In the genomic region with DNA sequence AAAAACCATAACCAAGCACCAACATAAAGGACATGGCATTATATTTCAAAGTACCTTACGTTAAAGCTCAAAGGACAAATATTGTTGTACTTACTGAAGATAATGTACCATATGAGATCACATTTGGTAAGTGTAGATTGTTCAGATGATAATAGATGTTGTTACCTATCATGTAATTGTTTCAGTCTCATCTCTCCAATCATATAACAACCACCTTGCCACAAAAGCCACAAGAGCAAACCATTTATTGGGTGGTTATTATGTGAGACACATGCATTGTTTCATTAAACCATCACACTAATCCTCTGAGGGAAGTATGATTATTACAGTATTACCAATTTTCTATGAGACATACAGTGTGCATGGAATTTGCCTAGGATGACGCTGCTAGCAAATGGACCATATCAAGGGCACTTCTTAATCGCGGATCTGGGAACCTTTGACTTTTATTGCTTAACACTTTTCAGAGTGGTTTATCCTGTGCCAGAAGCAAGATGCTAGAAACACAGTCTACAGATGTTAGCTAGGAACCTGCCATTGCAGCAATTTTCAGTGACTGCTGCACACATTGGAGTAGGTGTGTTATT, we compare ENCODE assay signal across 19 cellular contexts.
"Had no signal": no experiment of that assay in that cellular context is flagged by ENCODE, and none has a peak within 500 bp of the region (broad histone marks: within the 10 kb centered on the region; RNA-seq: fewer than 3 reads in every experiment).

No MANE protein-coding gene starts in this region.

- H3K27ac ChIP-seq: epithelial cell of prostate, esophagus squamous epithelium, gastroesophageal sphincter, left ventricle myocardium inferior, neutrophil, sigmoid colon, skin epidermis, stomach had no signal

- H3K4me3 Mint-ChIP-seq: immature natural killer cell; naive thymus-derived CD8-positive, alpha-beta T cell had no signal

- H3K36me3 Mint-ChIP-seq: immature natural killer cell; naive thymus-derived CD8-positive, alpha-beta T cell had no signal

- H3K27ac Mint-ChIP-seq: immature natural killer cell; naive thymus-derived CD8-positive, alpha-beta T cell had no signal

- H3K9me3 Mint-ChIP-seq: immature natural killer cell; naive thymus-derived CD8-positive, alpha-beta T cell had no signal

- ATAC-seq: gastroesophageal sphincter; left cardiac atrium; mucosa of descending colon; naive thymus-derived CD8-positive, alpha-beta T cell had no signal

- H3K4me1 ChIP-seq: gastroesophageal sphincter, left ventricle myocardium inferior, sigmoid colon, stomach had no signal

- H3K27me3 ChIP-seq: esophagus squamous epithelium, gastroesophageal sphincter, sigmoid colon had no signal

- H3K4me1 Mint-ChIP-seq: naive thymus-derived CD8-positive, alpha-beta T cell had no signal

- DNase-seq: effector memory CD4-positive, alpha-beta T cell; esophagus squamous epithelium; foreskin fibroblast; immature natural killer cell; left cardiac atrium; left ventricle myocardium inferior; mucosa of descending colon; naive thymus-derived CD8-positive, alpha-beta T cell; sigmoid colon; stimulated activated CD4-positive, alpha-beta T cell treated with anti-CD3 and anti-CD28 coated beads, Interleukin-2, amount 100 ng/mL, for 24 hours; stimulated activated CD4-positive, alpha-beta T cell treated with anti-CD3 and anti-CD28 coated beads, Interleukin-4, amount 100 ng/mL, for 4 hours; stimulated activated naive CD4-positive, alpha-beta T cell; stomach; substantia nigra had no signal

- FAIRE-seq: keratinocyte had no signal

- H3K36me3 ChIP-seq: esophagus squamous epithelium, gastroesophageal sphincter, left ventricle myocardium inferior, neutrophil, sigmoid colon, stomach had no signal

- H3K4me3 ChIP-seq: esophagus squamous epithelium, gastroesophageal sphincter, left ventricle myocardium inferior, mucosa of descending colon, sigmoid colon, skin epidermis, stomach had no signal

- H3K9me3 ChIP-seq: esophagus squamous epithelium, gastroesophageal sphincter, left ventricle myocardium inferior, mucosa of descending colon, neutrophil, sigmoid colon, stomach had no signal
